In genomic region chr3:156664285-156665178, GRCh38 we compare ENCODE assay signal across 11 cellular contexts. TPM values are rescaled to one million over a fixed set of nuclear protein-coding genes. Genes with fewer than 3 reads are reported as not detected.
DNase-seq lines count a peak whose midpoint lies in the region; ATAC-seq, FAIRE-seq and TF ChIP-seq lines count a peak whose summit lies in the region.
"Had no signal": no experiment of that assay in that cellular context is flagged by ENCODE, and none has a peak within 500 bp of the region (broad histone marks: within the 10 kb centered on the region; RNA-seq: fewer than 3 reads in every experiment).

No MANE protein-coding gene starts in this region.

- no peak overlapping the region for H3K9ac ChIP-seq in Loucy (ENCODE audit: low read depth, low read length, poor library complexity, severe bottlenecking)

- peak overlapping the region; percentile 19 for H3K4me3 ChIP-seq in Loucy (ENCODE audit: low read length, poor library complexity, severe bottlenecking)

- intact Hi-C loops in posterior vena cava (cut with DNase I) = no loop called here
- intact Hi-C loops in Right ventricle myocardium superior (cut with DNase I) = no loop called here

- FAIRE-seq in H54 (lab: Jason Lieb, UNC) = peak; percentile 72
- FAIRE-seq: endometrium, H1 had no signal

- H3K27me3 Mint-ChIP-seq in nephron progenitor cell (ENCODE audit: low read depth, poor library complexity) = no peaks in the 10 kb centered on the region

- H3K4me2 ChIP-seq in Loucy (ENCODE audit: low read depth, low read length, poor library complexity, severe bottlenecking) = peak overlapping the region; percentile 59

- H3K9me3 ChIP-seq in Loucy (ENCODE audit: insufficient read depth, low read depth, low read length) = no peaks in the 10 kb centered on the region

- ATAC-seq in GM18868 (IDR thresholded peaks at IDR 0.05; ENCODE audit: unreplicated experiment) = peak; percentile 68
- no peak for ATAC-seq in Right ventricle myocardium superior (ENCODE audit: poor library complexity)

- no peak for TF ChIP-seq POLR2A in H54 (IDR thresholded peaks at IDR 0.05; ENCODE audit: low read depth, low read length)

- peaks cover 14% of the 10 kb centered on the region for H3K4me1 ChIP-seq in Loucy (ENCODE audit: insufficient read depth, low read length, poor library complexity, severe bottlenecking)

- H2AFZ ChIP-seq in Loucy (ENCODE audit: low read length) = 0 out of 2 replicates have a peak overlapping the region, but pooled peaks have one; percentile 39

- peak overlapping the region; percentile 23 for H3K27ac Mint-ChIP-seq in nephron progenitor cell

- no peaks in the 10 kb centered on the region for H3K36me3 ChIP-seq in Loucy (ENCODE audit: insufficient read depth, low read length)

- peaks cover 39% of the 10 kb centered on the region for H3K4me1 Mint-ChIP-seq in nephron progenitor cell

- no peaks in the 10 kb centered on the region for H3K79me2 ChIP-seq in Loucy (ENCODE audit: insufficient read depth, low read length)

- H3K27me3 ChIP-seq in Loucy (ENCODE audit: insufficient read depth, low read length, poor library complexity, severe bottlenecking) = no peaks in the 10 kb centered on the region

- H4K20me1 ChIP-seq in Loucy (ENCODE audit: insufficient read depth, low read length, poor library complexity, severe bottlenecking) = no peaks in the 10 kb centered on the region

- DNase-seq in H54 (ENCODE audit: insufficient read length, low spot score) (no peak), nephron progenitor cell (no peak), posterior vena cava (ENCODE audit: low spot score) (no peak), Ammon's horn (ENCODE audit: low spot score) (no peak), GM19238 (ENCODE audit: insufficient read length, low spot score) (no peak), Right ventricle myocardium superior (no peak)
- DNase-seq: nucleus accumbens had no signal

- no peak overlapping the region for H3K4me3 Mint-ChIP-seq in nephron progenitor cell

- 0 out of 2 replicates have a peak, but pooled peaks cover 2% of the 10 kb centered on the region for H3F3A ChIP-seq in Loucy (ENCODE audit: low read depth)

- TF ChIP-seq CTCF in Loucy (conservative IDR thresholded peaks at IDR 0.05; ENCODE audit: low read length) (no peak), nephron progenitor cell (IDR thresholded peaks at IDR 0.05) (no peak)

- no peaks in the 10 kb centered on the region for H3K9me2 ChIP-seq in Loucy (replicated peaks; ENCODE audit: low read depth, low read length)

- H3K36me3 Mint-ChIP-seq in nephron progenitor cell (ENCODE audit: low read depth) = no peaks in the 10 kb centered on the region

- peaks cover 4% of the 10 kb centered on the region for H3K9me3 Mint-ChIP-seq in nephron progenitor cell

RNA-seq across cellular contexts. Expression of gene TIPARP, which starts 9.9 kb away (rescaled TPM):
- 10 to 100 TPM; 26.5 to 30.2 TPM for total RNA-seq in posterior vena cava
- total RNA-seq in Right ventricle myocardium superior = 31.6 TPM
